8 cellular contexts compared by ENCODE assay signal in the genomic region with DNA sequence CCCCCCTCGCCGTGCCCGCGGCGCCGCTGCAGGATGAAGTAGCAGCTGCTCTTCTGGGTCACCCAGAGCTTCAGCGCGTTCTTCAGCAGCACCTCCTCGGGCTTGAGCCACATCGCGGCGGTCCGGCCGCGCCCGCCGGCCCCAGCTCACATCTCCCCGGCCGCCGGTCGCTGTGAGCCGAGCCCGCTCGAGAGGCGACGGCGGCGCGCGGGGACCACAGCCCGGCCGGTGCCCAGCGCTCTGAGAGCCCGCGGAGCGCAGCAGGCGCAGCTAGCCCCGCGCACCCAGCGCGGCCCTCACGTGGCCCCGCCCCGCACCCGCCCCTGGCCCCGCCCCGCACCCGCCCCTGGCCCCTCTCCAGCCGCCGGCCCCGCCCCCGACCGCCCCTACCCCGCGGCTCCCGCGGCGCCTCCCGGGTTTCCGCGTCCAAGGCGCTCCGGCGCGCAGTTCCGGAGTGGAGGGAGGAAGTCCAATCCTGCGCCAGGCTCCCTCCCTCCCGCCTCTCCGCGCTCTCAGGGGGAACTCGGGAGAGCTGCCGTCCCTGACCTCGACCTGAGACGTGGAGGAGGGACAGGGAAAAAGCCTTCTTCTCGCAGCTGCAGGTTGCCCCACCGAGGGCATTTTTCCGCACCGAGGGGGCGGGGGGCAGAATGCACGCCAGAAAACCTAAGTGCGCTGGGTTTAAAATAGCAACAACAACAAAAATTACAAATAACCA. TPM values are rescaled to one million over a fixed set of nuclear protein-coding genes. Genes with fewer than 3 reads are reported as not detected.
DNase-seq lines count a peak whose midpoint lies in the region; ATAC-seq and TF ChIP-seq lines count a peak whose summit lies in the region.

TBC1D8 (minus strand) TSS at position 242 of the 718 bp plus-strand sequence; CDS start at position 113, 129 bp downstream.

- H3K4me2 ChIP-seq in OCI-LY1 (ENCODE audit: low read length), result peak within 1 kb of the TSS; percentile 66

- H3K4me3 ChIP-seq in OCI-LY1 (ENCODE audit: low read depth, low read length, poor library complexity, severe bottlenecking), result peak within 1 kb of the TSS; percentile 59

- no peaks in the 10 kb centered on the region for H4K20me1 ChIP-seq in OCI-LY1 (ENCODE audit: insufficient read depth, low read length)

- H3K27ac Mint-ChIP-seq in CD14-positive monocyte, result peak within 1 kb of the TSS; percentile 54 to 91 (median 85)

- DNase-seq in CD14-positive monocyte (ENCODE audit: low spot score) (peak; percentile 67), erythroblast (lab: John Stamatoyannopoulos, UW) (peak; percentile 60 to 67), mucosa of gallbladder (ENCODE audit: low spot score) (peak; percentile 86)
- DNase-seq in activated T-cell treated with anti-CD3 and anti-CD28 coated beads, Interleukin-2, amount 50 U/mL, for 4 hours, result peak; percentile 50
- peak; percentile 17 to 28 for DNase-seq in stimulated activated CD8-positive, alpha-beta memory T cell treated with anti-CD3 and anti-CD28 coated beads, Interleukin-4, amount 100 ng/mL, for 1 hour (ENCODE audit: low read depth in 2 of 2, low spot score in 1 of 2)

- H3K9ac ChIP-seq in OCI-LY1 (ENCODE audit: low read length), result peak within 1 kb of the TSS; percentile 23; the same call in 1 of the 2 replicates

- H3K27me3 Mint-ChIP-seq in CD14-positive monocyte (ENCODE audit: low read depth in 3 of 3), result peaks cover 5 to 11% (median 11%) of the 10 kb centered on the region in 3 donors
- peaks cover 2% of the 10 kb centered on the region for H3K27me3 Mint-ChIP-seq in activated T-cell treated with anti-CD3 and anti-CD28 coated beads, Interleukin-2, amount 50 U/mL, for 4 hours (ENCODE audit: low read depth)

- H2AFZ ChIP-seq in OCI-LY1 (ENCODE audit: low read length), result no peak within 1 kb of the TSS; the same call in 1 of the 2 replicates

- H3K4me3 Mint-ChIP-seq in CD14-positive monocyte, result peak within 1 kb of the TSS; percentile 91 to 97
- H3K4me3 Mint-ChIP-seq in activated T-cell treated with anti-CD3 and anti-CD28 coated beads, Interleukin-2, amount 50 U/mL, for 4 hours, result peak within 1 kb of the TSS; percentile 82

- H3K4me1 ChIP-seq in OCI-LY1 (ENCODE audit: insufficient read depth, low read length, severe bottlenecking), result peaks cover 16% of the 10 kb centered on the region

- H3K9me2 ChIP-seq in OCI-LY1 (ENCODE audit: low read depth, low read length), result no peaks in the 10 kb centered on the region

- peaks cover 7% of the 10 kb centered on the region for H3K27me3 ChIP-seq in OCI-LY1 (ENCODE audit: insufficient read depth, low read length)

- no peak within 1 kb of the TSS for H3K27ac ChIP-seq in OCI-LY1 (ENCODE audit: low read depth, low read length, poor library complexity, severe bottlenecking)

- no peaks in the 10 kb centered on the region for H3K9me3 ChIP-seq in OCI-LY1 (ENCODE audit: low read length)

- H3K36me3 ChIP-seq in OCI-LY1 (ENCODE audit: insufficient read depth, low read length), result no peaks in the 10 kb centered on the region

- TF ChIP-seq CTCF in CD14-positive monocyte (IDR thresholded peaks at IDR 0.05), result no peak
- no peak for TF ChIP-seq CTCF in OCI-LY1 (IDR thresholded peaks at IDR 0.05; ENCODE audit: low read length)

- intact Hi-C loops in CD14-positive monocyte (cut with micrococcal nuclease), result loop anchor here (5.0 to 10.0 kb wide), 6 partner anchors 34 to 139 kb away; partner anchors contain the start of gene CNOT11 (in 1 of the 2)

- H3K9me3 Mint-ChIP-seq in CD14-positive monocyte, result peaks cover 0 to 2% (median 0%) of the 10 kb centered on the region in 7 donors
- H3K9me3 Mint-ChIP-seq in activated T-cell treated with anti-CD3 and anti-CD28 coated beads, Interleukin-2, amount 50 U/mL, for 4 hours, result no peaks in the 10 kb centered on the region

- no peaks in the 10 kb centered on the region for H3K79me2 ChIP-seq in OCI-LY1 (ENCODE audit: insufficient read depth, low read length)

- no peaks in the 10 kb centered on the region for H3F3A ChIP-seq in OCI-LY1 (ENCODE audit: insufficient read depth, low read length)

- H3K36me3 Mint-ChIP-seq in CD14-positive monocyte, result peaks cover 13 to 15% of the 10 kb centered on the region in 2 donors
- no peaks in the 10 kb centered on the region for H3K36me3 Mint-ChIP-seq in activated T-cell treated with anti-CD3 and anti-CD28 coated beads, Interleukin-2, amount 50 U/mL, for 4 hours (ENCODE audit: insufficient read depth)

- ATAC-seq in GM19395 (IDR thresholded peaks at IDR 0.05; ENCODE audit: unreplicated experiment) (peak; percentile 75), HG03571 (IDR thresholded peaks at IDR 0.05; ENCODE audit: unreplicated experiment) (peak; percentile 74)
- peak; percentile 92 to 94 for ATAC-seq in activated T-cell treated with anti-CD3 and anti-CD28 coated beads, Interleukin-2, amount 50 U/mL, for 4 hours

- peaks cover 52% of the 10 kb centered on the region for H3K4me1 Mint-ChIP-seq in CD14-positive monocyte
- H3K4me1 Mint-ChIP-seq in activated T-cell treated with anti-CD3 and anti-CD28 coated beads, Interleukin-2, amount 50 U/mL, for 4 hours (ENCODE audit: low read depth), result peaks cover 26% of the 10 kb centered on the region

- TF ChIP-seq POLR2A in erythroblast (IDR thresholded peaks at IDR 0.05; ENCODE audit: low read length), result no peak

RNA-seq across cellular contexts. Expression of gene TBC1D8, which starts in this region (rescaled TPM):
- 10 to 100 TPM; 16.1 to 22.4 TPM for polyA plus RNA-seq in CD14-positive monocyte
- total RNA-seq in activated T-cell treated with anti-CD3 and anti-CD28 coated beads, Interleukin-2, amount 50 U/mL, for 4 hours, result 1 to 10 TPM in 1 of 3 donors, under 1 TPM in 2; 0.58 to 1.1 (median 0.68) TPM
- total RNA-seq in mucosa of gallbladder, result 72.1 TPM

Comparison
In these comparisons a context has a peak if more than half of its experiments do, and no peak if none do; other contexts are left out.
1. RNA of gene TBC1D8 (total RNA-seq): 72.1 TPM in mucosa of gallbladder (single experiment); 0.58 to 1.1 TPM in activated T-cell treated with anti-CD3 and anti-CD28 coated beads, Interleukin-2, amount 50 U/mL, for 4 hours; every median in the first group is over 10 times any median in the second.
2. DNase-seq: peak in every context shown above with its lines; median percentile 86 in mucosa of gallbladder; 67 in CD14-positive monocyte; 64 in erythroblast; 50 in activated T-cell treated with anti-CD3 and anti-CD28 coated beads, Interleukin-2, amount 50 U/mL, for 4 hours; 22 in stimulated activated CD8-positive, alpha-beta memory T cell treated with anti-CD3 and anti-CD28 coated beads, Interleukin-4, amount 100 ng/mL, for 1 hour.
3. Peak in every context shown above with its lines, with median percentiles within 50 percentile points of each other: ATAC-seq.